In the genomic region with DNA sequence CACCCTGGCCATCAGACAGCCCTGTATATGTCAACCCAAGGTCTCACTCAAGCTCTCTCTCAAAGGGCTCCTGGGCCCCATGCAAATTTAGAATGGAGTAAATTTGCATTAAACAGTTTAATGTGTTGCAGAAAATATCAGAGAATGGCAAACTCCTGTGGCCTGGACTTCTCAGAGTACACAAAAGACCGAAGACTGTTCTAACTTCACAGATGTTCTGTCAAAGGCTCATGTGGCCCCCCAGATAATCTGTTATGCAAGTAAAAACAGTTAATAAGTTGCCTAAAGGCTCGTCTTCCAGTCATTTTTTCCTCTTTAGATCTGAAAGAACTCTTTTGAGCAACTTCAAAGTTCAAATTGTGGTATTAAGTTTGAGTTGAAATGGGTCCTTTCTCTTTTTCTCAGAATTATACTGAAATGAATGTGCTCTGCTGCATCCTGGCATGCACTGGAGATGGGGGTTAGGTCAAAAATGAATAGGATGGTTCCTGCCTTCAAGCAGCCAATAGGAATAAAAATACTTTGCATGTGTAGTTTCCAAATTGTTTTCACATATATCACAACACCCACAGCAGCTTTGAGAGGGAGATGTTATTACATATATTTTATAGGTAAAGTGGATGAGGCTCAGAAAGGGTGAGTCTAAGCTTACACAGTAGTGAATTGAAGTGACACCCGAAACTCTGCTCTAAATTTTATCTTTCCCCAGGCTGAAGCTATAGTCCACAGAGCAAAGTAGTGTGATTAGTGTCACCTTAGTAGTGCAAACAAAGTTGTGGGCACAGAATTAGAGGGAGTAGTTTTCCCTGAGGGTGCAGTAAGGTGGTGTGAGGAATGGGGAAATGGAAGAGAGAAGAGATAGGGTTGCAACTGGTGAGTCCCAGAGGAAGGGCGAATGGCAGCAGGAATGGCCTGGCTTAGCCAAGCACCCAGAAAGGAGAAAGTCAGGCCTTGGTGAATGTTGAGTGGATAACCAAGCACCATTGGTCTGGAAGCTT, we compare ENCODE assay signal across 10 cellular contexts.
DNase-seq lines count a peak whose midpoint lies in the region; ATAC-seq, FAIRE-seq and TF ChIP-seq lines count a peak whose summit lies in the region.
"Had no signal": no experiment of that assay in that cellular context is flagged by ENCODE, and none has a peak within 500 bp of the region (broad histone marks: within the 10 kb centered on the region; RNA-seq: fewer than 3 reads in every experiment).

No MANE protein-coding gene starts in this region.

- no peak for ATAC-seq in CD4-positive, CD25-positive, alpha-beta regulatory T cell (ENCODE audit: low read depth in 2 of 2)
- ATAC-seq in GM18868 (IDR thresholded peaks at IDR 0.05; ENCODE audit: unreplicated experiment) (peak; percentile 60), HG02884 (IDR thresholded peaks at IDR 0.05; ENCODE audit: unreplicated experiment) (peak; percentile 79), HG03196 (IDR thresholded peaks at IDR 0.05; ENCODE audit: unreplicated experiment) (no peak), pancreas (no peak)
- peak; percentile 75 to 80 for ATAC-seq in activated T-cell treated with anti-CD3 and anti-CD28 coated beads, Interleukin-2, amount 50 U/mL, for 72 hours (replicated peaks in 1 of 2)
- ATAC-seq: HCT116 had no signal

- H3K4me1 Mint-ChIP-seq in CD4-positive, CD25-positive, alpha-beta regulatory T cell = peaks cover 24 to 39% (median 34%) of the 10 kb centered on the region in 4 donors
- H3K4me1 Mint-ChIP-seq in activated T-cell treated with anti-CD3 and anti-CD28 coated beads, Interleukin-2, amount 50 U/mL, for 72 hours (ENCODE audit: low read depth) = peaks cover 46% of the 10 kb centered on the region

- no peak overlapping the region for H3K4me3 ChIP-seq in CD4-positive, CD25-positive, alpha-beta regulatory T cell (ENCODE audit: low read depth, low read length)
- H3K4me3 ChIP-seq in stomach (no peak overlapping the region), pancreas (no peak overlapping the region)

- no peaks in the 10 kb centered on the region for H3K9me3 ChIP-seq in CD4-positive, CD25-positive, alpha-beta regulatory T cell (ENCODE audit: control insufficient read depth in 2 of 2, low read length in 2 of 2)
- H3K9me3 ChIP-seq in stomach (no peaks in the 10 kb centered on the region), pancreas (no peaks in the 10 kb centered on the region)

- peaks cover 0 to 2% (median 0%) of the 10 kb centered on the region in 7 donors for H3K9me3 Mint-ChIP-seq in CD4-positive, CD25-positive, alpha-beta regulatory T cell
- H3K9me3 Mint-ChIP-seq in activated T-cell treated with anti-CD3 and anti-CD28 coated beads, Interleukin-2, amount 50 U/mL, for 72 hours = peaks cover 0 to 1% of the 10 kb centered on the region in 2 donors

- no peak for FAIRE-seq in pancreas (lab: Jason Lieb, UNC)

- no peak for TF ChIP-seq POLR2A in stomach (IDR thresholded peaks at IDR 0.05)

- H3K36me3 Mint-ChIP-seq in CD4-positive, CD25-positive, alpha-beta regulatory T cell = no peaks in the 10 kb centered on the region
- H3K36me3 Mint-ChIP-seq in activated T-cell treated with anti-CD3 and anti-CD28 coated beads, Interleukin-2, amount 50 U/mL, for 72 hours (ENCODE audit: insufficient read depth in 2 of 2) = no peaks in the 10 kb centered on the region

- H3K27me3 Mint-ChIP-seq in CD4-positive, CD25-positive, alpha-beta regulatory T cell = no peaks in the 10 kb centered on the region
- no peaks in the 10 kb centered on the region for H3K27me3 Mint-ChIP-seq in activated T-cell treated with anti-CD3 and anti-CD28 coated beads, Interleukin-2, amount 50 U/mL, for 72 hours (ENCODE audit: low read depth)

- peak overlapping the region in 2 of 4 donors; percentile 3 to 54 for H3K4me3 Mint-ChIP-seq in CD4-positive, CD25-positive, alpha-beta regulatory T cell
- H3K4me3 Mint-ChIP-seq in activated T-cell treated with anti-CD3 and anti-CD28 coated beads, Interleukin-2, amount 50 U/mL, for 72 hours = peak overlapping the region; percentile 78 to 82

- TF ChIP-seq CTCF in stomach (IDR thresholded peaks at IDR 0.05) (no peak), pancreas (IDR thresholded peaks at IDR 0.05) (no peak)

- peak in 1 of 3 donors; percentile 74 for DNase-seq in CD4-positive, CD25-positive, alpha-beta regulatory T cell
- DNase-seq in activated T-cell treated with anti-CD3 and anti-CD28 coated beads, Interleukin-2, amount 50 U/mL, for 72 hours = peak; percentile 45 to 47
- DNase-seq in NCI-H2081 (lab: John Stamatoyannopoulos, UW) = no peak
- DNase-seq in stomach = no peak
- no peak for DNase-seq in pancreas
- DNase-seq: DND-41 had no signal

- no peak overlapping the region for H3K27ac ChIP-seq in CD4-positive, CD25-positive, alpha-beta regulatory T cell (ENCODE audit: insufficient read depth, low read length, poor library complexity, severe bottlenecking)
- H3K27ac ChIP-seq in stomach (no peak overlapping the region), pancreas (no peak overlapping the region)

- WGBS in stomach, 5 donors = 76 to 89% (median 84%) methylated on average over 4 of the region's 4 CpGs
- 86 to 92% methylated on average over 4 of the region's 4 CpGs for WGBS in pancreas, 2 donors

- intact Hi-C loops in stomach (cut with DNase I; ENCODE audit: low total_unique reads) (no loop called here), pancreas (cut with DNase I) (no loop called here)

- no peak for TF ChIP-seq EP300 in stomach (IDR thresholded peaks at IDR 0.05)

- peak overlapping the region; percentile 26 to 75 (median 41) for H3K27ac Mint-ChIP-seq in CD4-positive, CD25-positive, alpha-beta regulatory T cell
- H3K27ac Mint-ChIP-seq in activated T-cell treated with anti-CD3 and anti-CD28 coated beads, Interleukin-2, amount 50 U/mL, for 72 hours = peak overlapping the region; percentile 52

- H3K27me3 ChIP-seq in CD4-positive, CD25-positive, alpha-beta regulatory T cell (ENCODE audit: control insufficient read depth, insufficient read depth, low read length) = no peaks in the 10 kb centered on the region
- H3K27me3 ChIP-seq in stomach (no peaks in the 10 kb centered on the region), pancreas (no peaks in the 10 kb centered on the region)

- peaks cover 27% of the 10 kb centered on the region for H3K4me1 ChIP-seq in CD4-positive, CD25-positive, alpha-beta regulatory T cell (ENCODE audit: control insufficient read depth, insufficient read depth, low read length, poor library complexity, severe bottlenecking)
- peaks cover 5 to 22% (median 11%) of the 10 kb centered on the region in 4 donors for H3K4me1 ChIP-seq in stomach
- peaks cover 4 to 9% (median 4%) of the 10 kb centered on the region in 3 donors for H3K4me1 ChIP-seq in pancreas

- no peaks in the 10 kb centered on the region for H3K36me3 ChIP-seq in CD4-positive, CD25-positive, alpha-beta regulatory T cell (ENCODE audit: control insufficient read depth, insufficient read depth, low read length)
- H3K36me3 ChIP-seq in stomach (no peaks in the 10 kb centered on the region), pancreas (no peaks in the 10 kb centered on the region)

Comparison
In these comparisons a context has a peak if more than half of its experiments do, and no peak if none do; other contexts are left out.
1. ATAC-seq: peak in GM18868 (single experiment), HG02884 (single experiment) and activated T-cell treated with anti-CD3 and anti-CD28 coated beads, Interleukin-2, amount 50 U/mL, for 72 hours (2 of 2); none in CD4-positive, CD25-positive, alpha-beta regulatory T cell (0 of 2), HG03196 (single experiment) and pancreas (0 of 4).
2. DNase-seq: peak in activated T-cell treated with anti-CD3 and anti-CD28 coated beads, Interleukin-2, amount 50 U/mL, for 72 hours (2 of 2); none in NCI-H2081 (0 of 2), stomach (single experiment) and pancreas (0 of 6).